Comparison of ENCODE assay signal across 23 cellular contexts in the genomic region with DNA sequence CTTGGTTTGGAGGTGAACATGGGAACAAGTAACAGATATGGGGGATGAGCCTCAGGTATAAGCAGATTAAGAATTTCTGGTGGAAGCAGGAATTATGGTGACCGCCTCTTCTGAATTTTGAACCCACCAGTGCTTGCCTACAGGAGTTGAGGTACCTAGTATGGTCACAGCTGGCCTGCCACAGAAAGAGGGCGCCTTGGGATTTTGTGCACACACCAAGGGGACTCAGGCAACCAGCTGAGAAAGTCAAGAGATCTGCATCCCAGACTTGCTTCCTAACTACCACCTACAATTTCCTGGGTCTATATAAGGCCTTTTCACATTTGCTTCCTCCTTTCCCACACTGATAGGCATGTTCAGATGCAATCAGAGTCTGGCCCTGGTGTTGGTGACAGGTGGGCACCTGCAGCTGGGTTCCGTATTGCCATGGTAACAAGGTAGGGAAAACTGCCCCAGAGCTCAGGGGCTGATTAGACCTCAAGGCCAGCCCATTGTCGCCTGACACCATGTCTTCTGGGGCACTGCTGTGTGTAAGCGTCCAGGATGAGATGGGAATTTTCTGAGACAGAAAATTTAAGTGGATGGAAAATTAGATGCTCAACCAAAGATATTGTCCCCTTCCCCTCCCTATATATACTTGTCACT.
"Had no signal": no experiment of that assay in that cellular context is flagged by ENCODE, and none has a peak within 500 bp of the region (broad histone marks: within the 10 kb centered on the region; RNA-seq: fewer than 3 reads in every experiment).

No MANE protein-coding gene starts in this region.

- DNase-seq: dorsolateral prefrontal cortex; effector CD4-positive, alpha-beta T cell; foreskin keratinocyte; heart left ventricle; left cardiac atrium; left lung; naive thymus-derived CD8-positive, alpha-beta T cell; occipital lobe; pancreas; retina; right lobe of liver; small intestine; stimulated activated CD4-positive, alpha-beta T cell treated with anti-CD3 and anti-CD28 coated beads, Interleukin-15, amount 100 ng/mL, for 24 hours; stimulated activated CD4-positive, alpha-beta T cell treated with anti-CD3 and anti-CD28 coated beads, Interleukin-2, amount 100 ng/mL, for 48 hours; stimulated activated naive B cell treated with anti-CD40 and anti-IgM and Interleukin-4, amounts not matched to agents 10 μg/mL and 1 μg/mL and 100 μg/mL, for 72 hours; upper lobe of right lung had no signal

- H3K79me2 ChIP-seq: hepatocyte had no signal

- H3K4me1 ChIP-seq: gastroesophageal sphincter, left lung, pancreas had no signal

- H3K4me2 ChIP-seq: hepatocyte had no signal

- ATAC-seq: esophagus mucosa; foreskin keratinocyte; gastroesophageal sphincter; heart left ventricle; left cardiac atrium; left lung; naive thymus-derived CD8-positive, alpha-beta T cell; pancreas; right lobe of liver; stimulated activated naive B cell treated with anti-CD40 and anti-IgM and Interleukin-4, amounts not matched to agents 10 μg/mL and 1 μg/mL and 100 μg/mL, for 72 hours; upper lobe of right lung had no signal

- H3K36me3 ChIP-seq: gastroesophageal sphincter, heart left ventricle, left lung, pancreas, right lobe of liver, thoracic aorta, tibial nerve, upper lobe of right lung, vagina had no signal

- H3K4me3 ChIP-seq: dorsolateral prefrontal cortex, gastroesophageal sphincter, heart left ventricle, hepatocyte, left lung, pancreas, right lobe of liver, thoracic aorta, tibial nerve, upper lobe of right lung, vagina had no signal

- H3K27ac ChIP-seq: dorsolateral prefrontal cortex, epithelial cell of prostate, foreskin keratinocyte, gastroesophageal sphincter, heart left ventricle, hepatocyte, left lung, pancreas, right lobe of liver, thoracic aorta, tibial nerve, upper lobe of right lung, vagina had no signal

- H3K27me3 ChIP-seq: dorsolateral prefrontal cortex, foreskin keratinocyte, hepatocyte, pancreas, right lobe of liver, tibial nerve, vagina had no signal

- H3K9me3 ChIP-seq: gastroesophageal sphincter, heart left ventricle, left lung, pancreas, right lobe of liver, thoracic aorta, tibial nerve, upper lobe of right lung, vagina had no signal
